In the genomic region with DNA sequence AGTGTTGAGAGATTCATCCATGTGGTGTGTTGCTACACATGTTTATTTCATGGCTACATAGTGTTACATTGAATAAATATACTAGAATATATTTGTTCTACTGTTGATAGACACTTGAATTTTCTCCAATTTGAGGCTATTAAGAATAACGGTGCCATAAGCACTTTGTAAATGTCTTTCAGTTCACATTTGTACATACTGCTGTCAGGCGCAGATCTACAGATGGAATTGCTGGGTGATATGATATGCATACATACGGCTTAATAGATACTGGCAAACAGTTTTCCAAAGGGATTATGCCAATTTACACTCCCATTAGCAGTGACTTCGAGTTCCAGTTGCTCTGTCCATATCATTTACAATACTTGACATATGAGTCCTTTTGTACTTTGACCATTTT, we compare ENCODE assay signal across 14 cellular contexts. TPM values are rescaled to one million over a fixed set of nuclear protein-coding genes. Genes with fewer than 3 reads are reported as not detected.
DNase-seq lines count a peak whose midpoint lies in the region; FAIRE-seq and TF ChIP-seq lines count a peak whose summit lies in the region.
"Not testable (repeated sequence)": the region's sequence is repeated elsewhere in the genome, so short reads cannot be mapped to it uniquely, and the experiment has no call there.
"Had no signal": no experiment of that assay in that cellular context is flagged by ENCODE, and none has a peak within 500 bp of the region (broad histone marks: within the 10 kb centered on the region; RNA-seq: fewer than 3 reads in every experiment).

No MANE protein-coding gene starts in this region.

- H3K79me2 ChIP-seq in neural cell (replicated peaks; ENCODE audit: insufficient read depth, low read length), result not testable (repeated sequence)

- H3K9me3 Mint-ChIP-seq in activated CD4-positive, alpha-beta T cell treated with anti-CD3 and anti-CD28 coated beads, Interleukin-2, amount 10 ng/mL, durations not matched to agents 24 days and 14 days, result not testable (repeated sequence)

- H3K4me2 ChIP-seq in neural cell (ENCODE audit: low read length), result not testable (repeated sequence)

- H3K9ac ChIP-seq in neural cell (ENCODE audit: low read length), result not testable (repeated sequence)

- H3K4me3 ChIP-seq in bronchial epithelial cell (ENCODE audit: low read depth, low read length); neural cell (ENCODE audit: low read length): not testable (repeated sequence)

- not testable (repeated sequence) for H3K9me2 ChIP-seq in neural cell (ENCODE audit: insufficient read depth, low read length)

- not testable (repeated sequence) for H3F3A ChIP-seq in neural cell (ENCODE audit: insufficient read depth, low read length, poor library complexity, severe bottlenecking)

- not testable (repeated sequence) for H3K27me3 ChIP-seq in bronchial epithelial cell (ENCODE audit: control insufficient read depth, insufficient read depth, low read length); neural cell (ENCODE audit: insufficient read depth, low read depth, low read length)

- TF ChIP-seq CTCF in bronchial epithelial cell (IDR thresholded peaks at IDR 0.05; ENCODE audit: insufficient read depth, low read length, severe bottlenecking); neural cell (IDR thresholded peaks at IDR 0.05; ENCODE audit: poor library complexity, severe bottlenecking): not testable (repeated sequence)

- not testable (repeated sequence) for H3K4me1 Mint-ChIP-seq in activated CD4-positive, alpha-beta T cell treated with anti-CD3 and anti-CD28 coated beads, Interleukin-2, amount 10 ng/mL, durations not matched to agents 24 days and 14 days

- H4K20me1 ChIP-seq in neural cell (ENCODE audit: insufficient read depth), result not testable (repeated sequence)

- peak overlapping the region; percentile 24 for H3K27ac ChIP-seq in neural cell (ENCODE audit: low read length)

- H3K36me3 ChIP-seq in bronchial epithelial cell (ENCODE audit: control insufficient read depth, insufficient read depth, low read length); neural cell (ENCODE audit: insufficient read depth, low read length): not testable (repeated sequence)

- peak; percentile 1 for DNase-seq in NCI-H526 treated with DMSO at 0.1 percent for 48 hours (lab: John Stamatoyannopoulos, UW)
- peak; percentile 0 for DNase-seq in NCI-H82 (lab: John Stamatoyannopoulos, UW)
- peak; percentile 10 for DNase-seq in activated CD4-positive, alpha-beta T cell treated with anti-CD3 and anti-CD28 coated beads, Interleukin-2, amount 10 ng/mL, durations not matched to agents 24 days and 14 days
- DNase-seq in bronchial epithelial cell (ENCODE audit: low read depth), result not testable (repeated sequence)

- H3K36me3 Mint-ChIP-seq in activated CD4-positive, alpha-beta T cell treated with anti-CD3 and anti-CD28 coated beads, Interleukin-2, amount 10 ng/mL, durations not matched to agents 24 days and 14 days (ENCODE audit: low read depth), result not testable (repeated sequence)

- not testable (repeated sequence) for H3K27me3 Mint-ChIP-seq in activated CD4-positive, alpha-beta T cell treated with anti-CD3 and anti-CD28 coated beads, Interleukin-2, amount 10 ng/mL, durations not matched to agents 24 days and 14 days

- H2AFZ ChIP-seq in neural cell (ENCODE audit: low read depth, low read length), result not testable (repeated sequence)

- H3K9me3 ChIP-seq in neural cell (ENCODE audit: low read length), result not testable (repeated sequence)

- peak; percentile 82 for TF ChIP-seq EP300 in neural cell (conservative IDR thresholded peaks at IDR 0.05; ENCODE audit: poor library complexity, severe bottlenecking)

- not testable (repeated sequence) for TF ChIP-seq RAD21 in neural cell (conservative IDR thresholded peaks at IDR 0.05)

- H3K27ac Mint-ChIP-seq in activated CD4-positive, alpha-beta T cell treated with anti-CD3 and anti-CD28 coated beads, Interleukin-2, amount 10 ng/mL, durations not matched to agents 24 days and 14 days, result not testable (repeated sequence)

- FAIRE-seq in bronchial epithelial cell (lab: Jason Lieb, UNC) (peak; percentile 23), islet of Langerhans (lab: Jason Lieb, UNC) (peak; percentile 82)

- not testable (repeated sequence) for H3K4me3 Mint-ChIP-seq in activated CD4-positive, alpha-beta T cell treated with anti-CD3 and anti-CD28 coated beads, Interleukin-2, amount 10 ng/mL, durations not matched to agents 24 days and 14 days

- intact Hi-C loops in activated CD4-positive, alpha-beta T cell treated with anti-CD3 and anti-CD28 coated beads, Interleukin-2, amount 10 ng/mL, durations not matched to agents 24 days and 14 days (cut with micrococcal nuclease), result not testable (repeated sequence)

TF ChIP-seq in neural cell, 6 proteins besides CTCF, POLR2A, EP300 and RAD21:
- peak; percentile 65 for TF ChIP-seq POLR2AphosphoS5 (IDR thresholded peaks at IDR 0.05)
- TF ChIP-seq, protein P1, sequence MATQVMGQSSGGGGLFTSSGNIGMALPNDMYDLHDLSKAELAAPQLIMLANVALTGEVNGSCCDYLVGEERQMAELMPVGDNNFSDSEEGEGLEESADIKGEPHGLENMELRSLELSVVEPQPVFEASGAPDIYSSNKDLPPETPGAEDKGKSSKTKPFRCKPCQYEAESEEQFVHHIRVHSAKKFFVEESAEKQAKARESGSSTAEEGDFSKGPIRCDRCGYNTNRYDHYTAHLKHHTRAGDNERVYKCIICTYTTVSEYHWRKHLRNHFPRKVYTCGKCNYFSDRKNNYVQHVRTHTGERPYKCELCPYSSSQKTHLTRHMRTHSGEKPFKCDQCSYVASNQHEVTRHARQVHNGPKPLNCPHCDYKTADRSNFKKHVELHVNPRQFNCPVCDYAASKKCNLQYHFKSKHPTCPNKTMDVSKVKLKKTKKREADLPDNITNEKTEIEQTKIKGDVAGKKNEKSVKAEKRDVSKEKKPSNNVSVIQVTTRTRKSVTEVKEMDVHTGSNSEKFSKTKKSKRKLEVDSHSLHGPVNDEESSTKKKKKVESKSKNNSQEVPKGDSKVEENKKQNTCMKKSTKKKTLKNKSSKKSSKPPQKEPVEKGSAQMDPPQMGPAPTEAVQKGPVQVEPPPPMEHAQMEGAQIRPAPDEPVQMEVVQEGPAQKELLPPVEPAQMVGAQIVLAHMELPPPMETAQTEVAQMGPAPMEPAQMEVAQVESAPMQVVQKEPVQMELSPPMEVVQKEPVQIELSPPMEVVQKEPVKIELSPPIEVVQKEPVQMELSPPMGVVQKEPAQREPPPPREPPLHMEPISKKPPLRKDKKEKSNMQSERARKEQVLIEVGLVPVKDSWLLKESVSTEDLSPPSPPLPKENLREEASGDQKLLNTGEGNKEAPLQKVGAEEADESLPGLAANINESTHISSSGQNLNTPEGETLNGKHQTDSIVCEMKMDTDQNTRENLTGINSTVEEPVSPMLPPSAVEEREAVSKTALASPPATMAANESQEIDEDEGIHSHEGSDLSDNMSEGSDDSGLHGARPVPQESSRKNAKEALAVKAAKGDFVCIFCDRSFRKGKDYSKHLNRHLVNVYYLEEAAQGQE (IDR thresholded peaks at IDR 0.05; ENCODE audit: borderline replicate concordance), result peak; percentile 29

RNA-seq across cellular contexts. Expression of gene GYPE, which starts 33.5 kb away (rescaled TPM):
- total RNA-seq in activated CD4-positive, alpha-beta T cell treated with anti-CD3 and anti-CD28 coated beads, Interleukin-2, amount 10 ng/mL, durations not matched to agents 24 days and 14 days, result not detected in 2 replicates
- not detected in 2 replicates for total RNA-seq in bronchial epithelial cell
- not detected in 2 replicates for polyA plus RNA-seq in neural cell
- polyA minus RNA-seq in neural cell, result not detected in 2 replicates
- total RNA-seq: A172; Caco-2; Calu3; CD4-positive, alpha-beta T cell; CD4-positive, CD25-positive, alpha-beta regulatory T cell; CD8-positive, alpha-beta T cell; Daoy had no signal
- polyA plus RNA-seq: A549 had no signal
